Comparison of ENCODE assay signal across 1 cellular context in genomic region chr1:8200317-8201115, GRCh38.
A peak's percentile ranks its signal among the peaks of the same experiment; 100 is the strongest.
TF ChIP-seq lines count a peak whose summit lies in the region.

No MANE protein-coding gene starts in this region.

TF ChIP-seq in HepG2, 621 proteins besides CTCF, POLR2A, EP300 and RAD21 (continued from another document and continues in another):
- TF ChIP-seq, protein P1, sequence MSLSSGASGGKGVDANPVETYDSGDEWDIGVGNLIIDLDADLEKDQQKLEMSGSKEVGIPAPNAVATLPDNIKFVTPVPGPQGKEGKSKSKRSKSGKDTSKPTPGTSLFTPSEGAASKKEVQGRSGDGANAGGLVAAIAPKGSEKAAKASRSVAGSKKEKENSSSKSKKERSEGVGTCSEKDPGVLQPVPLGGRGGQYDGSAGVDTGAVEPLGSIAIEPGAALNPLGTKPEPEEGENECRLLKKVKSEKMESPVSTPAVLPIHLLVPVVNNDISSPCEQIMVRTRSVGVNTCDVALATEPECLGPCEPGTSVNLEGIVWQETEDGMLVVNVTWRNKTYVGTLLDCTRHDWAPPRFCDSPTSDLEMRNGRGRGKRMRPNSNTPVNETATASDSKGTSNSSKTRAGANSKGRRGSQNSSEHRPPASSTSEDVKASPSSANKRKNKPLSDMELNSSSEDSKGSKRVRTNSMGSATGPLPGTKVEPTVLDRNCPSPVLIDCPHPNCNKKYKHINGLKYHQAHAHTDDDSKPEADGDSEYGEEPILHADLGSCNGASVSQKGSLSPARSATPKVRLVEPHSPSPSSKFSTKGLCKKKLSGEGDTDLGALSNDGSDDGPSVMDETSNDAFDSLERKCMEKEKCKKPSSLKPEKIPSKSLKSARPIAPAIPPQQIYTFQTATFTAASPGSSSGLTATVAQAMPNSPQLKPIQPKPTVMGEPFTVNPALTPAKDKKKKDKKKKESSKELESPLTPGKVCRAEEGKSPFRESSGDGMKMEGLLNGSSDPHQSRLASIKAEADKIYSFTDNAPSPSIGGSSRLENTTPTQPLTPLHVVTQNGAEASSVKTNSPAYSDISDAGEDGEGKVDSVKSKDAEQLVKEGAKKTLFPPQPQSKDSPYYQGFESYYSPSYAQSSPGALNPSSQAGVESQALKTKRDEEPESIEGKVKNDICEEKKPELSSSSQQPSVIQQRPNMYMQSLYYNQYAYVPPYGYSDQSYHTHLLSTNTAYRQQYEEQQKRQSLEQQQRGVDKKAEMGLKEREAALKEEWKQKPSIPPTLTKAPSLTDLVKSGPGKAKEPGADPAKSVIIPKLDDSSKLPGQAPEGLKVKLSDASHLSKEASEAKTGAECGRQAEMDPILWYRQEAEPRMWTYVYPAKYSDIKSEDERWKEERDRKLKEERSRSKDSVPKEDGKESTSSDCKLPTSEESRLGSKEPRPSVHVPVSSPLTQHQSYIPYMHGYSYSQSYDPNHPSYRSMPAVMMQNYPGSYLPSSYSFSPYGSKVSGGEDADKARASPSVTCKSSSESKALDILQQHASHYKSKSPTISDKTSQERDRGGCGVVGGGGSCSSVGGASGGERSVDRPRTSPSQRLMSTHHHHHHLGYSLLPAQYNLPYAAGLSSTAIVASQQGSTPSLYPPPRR (CRISPR knock-in tag; IDR thresholded peaks at IDR 0.05; ENCODE audit: borderline replicate concordance): peak; percentile 96
- no peak for TF ChIP-seq SP1 (IDR thresholded peaks at IDR 0.05)
- TF ChIP-seq SP1 (CRISPR knock-in tag; IDR thresholded peaks at IDR 0.05): 0 out of 2 replicates have a peak, but pooled peaks have one; percentile 5
- TF ChIP-seq YEATS4 (CRISPR knock-in tag; IDR thresholded peaks at IDR 0.05; ENCODE audit: borderline replicate concordance): peak; percentile 36; the same call in 1 of the 2 replicates
- TF ChIP-seq ZFAT (CRISPR knock-in tag; conservative IDR thresholded peaks at IDR 0.05): no peak
- TF ChIP-seq, protein P2, sequence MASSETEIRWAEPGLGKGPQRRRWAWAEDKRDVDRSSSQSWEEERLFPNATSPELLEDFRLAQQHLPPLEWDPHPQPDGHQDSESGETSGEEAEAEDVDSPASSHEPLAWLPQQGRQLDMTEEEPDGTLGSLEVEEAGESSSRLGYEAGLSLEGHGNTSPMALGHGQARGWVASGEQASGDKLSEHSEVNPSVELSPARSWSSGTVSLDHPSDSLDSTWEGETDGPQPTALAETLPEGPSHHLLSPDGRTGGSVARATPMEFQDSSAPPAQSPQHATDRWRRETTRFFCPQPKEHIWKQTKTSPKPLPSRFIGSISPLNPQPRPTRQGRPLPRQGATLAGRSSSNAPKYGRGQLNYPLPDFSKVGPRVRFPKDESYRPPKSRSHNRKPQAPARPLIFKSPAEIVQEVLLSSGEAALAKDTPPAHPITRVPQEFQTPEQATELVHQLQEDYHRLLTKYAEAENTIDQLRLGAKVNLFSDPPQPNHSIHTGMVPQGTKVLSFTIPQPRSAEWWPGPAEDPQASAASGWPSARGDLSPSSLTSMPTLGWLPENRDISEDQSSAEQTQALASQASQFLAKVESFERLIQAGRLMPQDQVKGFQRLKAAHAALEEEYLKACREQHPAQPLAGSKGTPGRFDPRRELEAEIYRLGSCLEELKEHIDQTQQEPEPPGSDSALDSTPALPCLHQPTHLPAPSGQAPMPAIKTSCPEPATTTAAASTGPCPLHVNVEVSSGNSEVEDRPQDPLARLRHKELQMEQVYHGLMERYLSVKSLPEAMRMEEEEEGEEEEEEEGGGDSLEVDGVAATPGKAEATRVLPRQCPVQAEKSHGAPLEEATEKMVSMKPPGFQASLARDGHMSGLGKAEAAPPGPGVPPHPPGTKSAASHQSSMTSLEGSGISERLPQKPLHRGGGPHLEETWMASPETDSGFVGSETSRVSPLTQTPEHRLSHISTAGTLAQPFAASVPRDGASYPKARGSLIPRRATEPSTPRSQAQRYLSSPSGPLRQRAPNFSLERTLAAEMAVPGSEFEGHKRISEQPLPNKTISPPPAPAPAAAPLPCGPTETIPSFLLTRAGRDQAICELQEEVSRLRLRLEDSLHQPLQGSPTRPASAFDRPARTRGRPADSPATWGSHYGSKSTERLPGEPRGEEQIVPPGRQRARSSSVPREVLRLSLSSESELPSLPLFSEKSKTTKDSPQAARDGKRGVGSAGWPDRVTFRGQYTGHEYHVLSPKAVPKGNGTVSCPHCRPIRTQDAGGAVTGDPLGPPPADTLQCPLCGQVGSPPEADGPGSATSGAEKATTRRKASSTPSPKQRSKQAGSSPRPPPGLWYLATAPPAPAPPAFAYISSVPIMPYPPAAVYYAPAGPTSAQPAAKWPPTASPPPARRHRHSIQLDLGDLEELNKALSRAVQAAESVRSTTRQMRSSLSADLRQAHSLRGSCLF (CRISPR knock-in tag; IDR thresholded peaks at IDR 0.05; ENCODE audit: borderline replicate concordance): no peak
- peak; percentile 29; the same call in 1 of the 2 replicates for TF ChIP-seq HNF1A (IDR thresholded peaks at IDR 0.05; ENCODE audit: low read depth)
- TF ChIP-seq HNF1A (CRISPR knock-in tag; IDR thresholded peaks at IDR 0.05; ENCODE audit: borderline replicate concordance): peak; percentile 89
- TF ChIP-seq ZSCAN29 (CRISPR knock-in tag; conservative IDR thresholded peaks at IDR 0.05): peak; percentile 72; the same call in 1 of the 2 replicates
- peak; percentile 33; the same call in 1 of the 2 replicates for TF ChIP-seq ZSCAN21 (CRISPR knock-in tag; IDR thresholded peaks at IDR 0.05; ENCODE audit: borderline replicate concordance)
- peak; percentile 65; the same call in 1 of the 2 replicates for TF ChIP-seq TFE3 (CRISPR knock-in tag; IDR thresholded peaks at IDR 0.05)
- peak; percentile 98 for TF ChIP-seq ZNF746 (CRISPR knock-in tag; IDR thresholded peaks at IDR 0.05)
- no peak for TF ChIP-seq ZBTB1 (CRISPR knock-in tag; IDR thresholded peaks at IDR 0.05; ENCODE audit: borderline replicate concordance)
- TF ChIP-seq ZNF580 (CRISPR knock-in tag; IDR thresholded peaks at IDR 0.05; ENCODE audit: borderline replicate concordance, low read depth): peak; percentile 20; the same call in 1 of the 2 replicates
- TF ChIP-seq SP5 (CRISPR knock-in tag; IDR thresholded peaks at IDR 0.05; ENCODE audit: borderline replicate concordance, low read depth): peak; percentile 88
- TF ChIP-seq TBX2 (CRISPR knock-in tag; IDR thresholded peaks at IDR 0.05; ENCODE audit: borderline replicate concordance): peak; percentile 87
- peak; percentile 83; the same call in 1 of the 2 replicates for TF ChIP-seq KLF11 (CRISPR knock-in tag; IDR thresholded peaks at IDR 0.05)
- TF ChIP-seq FOXA1 (IDR thresholded peaks at IDR 0.05): peak; percentile 65
- TF ChIP-seq FOXA1 (CRISPR knock-in tag; IDR thresholded peaks at IDR 0.05): peak; percentile 98
- TF ChIP-seq ZNF792 (CRISPR knock-in tag; IDR thresholded peaks at IDR 0.05): peak; percentile 46; the same call in 1 of the 2 replicates
- peak; percentile 41; the same call in 1 of the 2 replicates for TF ChIP-seq ZNF331 (CRISPR knock-in tag; IDR thresholded peaks at IDR 0.05)
- TF ChIP-seq HOXA9 (CRISPR knock-in tag; IDR thresholded peaks at IDR 0.05; ENCODE audit: borderline replicate concordance): no peak
- no peak for TF ChIP-seq PCBP1 (IDR thresholded peaks at IDR 0.05; ENCODE audit: borderline replicate concordance, low read depth, low read length)
- TF ChIP-seq ZFP90 (CRISPR knock-in tag; IDR thresholded peaks at IDR 0.05; ENCODE audit: borderline replicate concordance): no peak
- TF ChIP-seq, protein P3, sequence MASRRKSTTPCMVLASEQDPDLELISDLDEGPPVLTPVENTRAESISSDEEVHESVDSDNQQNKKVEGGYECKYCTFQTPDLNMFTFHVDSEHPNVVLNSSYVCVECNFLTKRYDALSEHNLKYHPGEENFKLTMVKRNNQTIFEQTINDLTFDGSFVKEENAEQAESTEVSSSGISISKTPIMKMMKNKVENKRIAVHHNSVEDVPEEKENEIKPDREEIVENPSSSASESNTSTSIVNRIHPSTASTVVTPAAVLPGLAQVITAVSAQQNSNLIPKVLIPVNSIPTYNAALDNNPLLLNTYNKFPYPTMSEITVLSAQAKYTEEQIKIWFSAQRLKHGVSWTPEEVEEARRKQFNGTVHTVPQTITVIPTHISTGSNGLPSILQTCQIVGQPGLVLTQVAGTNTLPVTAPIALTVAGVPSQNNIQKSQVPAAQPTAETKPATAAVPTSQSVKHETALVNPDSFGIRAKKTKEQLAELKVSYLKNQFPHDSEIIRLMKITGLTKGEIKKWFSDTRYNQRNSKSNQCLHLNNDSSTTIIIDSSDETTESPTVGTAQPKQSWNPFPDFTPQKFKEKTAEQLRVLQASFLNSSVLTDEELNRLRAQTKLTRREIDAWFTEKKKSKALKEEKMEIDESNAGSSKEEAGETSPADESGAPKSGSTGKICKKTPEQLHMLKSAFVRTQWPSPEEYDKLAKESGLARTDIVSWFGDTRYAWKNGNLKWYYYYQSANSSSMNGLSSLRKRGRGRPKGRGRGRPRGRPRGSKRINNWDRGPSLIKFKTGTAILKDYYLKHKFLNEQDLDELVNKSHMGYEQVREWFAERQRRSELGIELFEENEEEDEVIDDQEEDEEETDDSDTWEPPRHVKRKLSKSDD (CRISPR knock-in tag; IDR thresholded peaks at IDR 0.05; ENCODE audit: low read depth): 0 out of 2 replicates have a peak, but pooled peaks have one; percentile 54
- peak; percentile 90 for TF ChIP-seq ZMYM4 (CRISPR knock-in tag; IDR thresholded peaks at IDR 0.05)
- peak; percentile 37; the same call in 1 of the 2 replicates for TF ChIP-seq ZSCAN9 (CRISPR knock-in tag; IDR thresholded peaks at IDR 0.05; ENCODE audit: borderline replicate concordance)
- peak; percentile 51; the same call in 1 of the 2 replicates for TF ChIP-seq ZNF281 (CRISPR knock-in tag; IDR thresholded peaks at IDR 0.05; ENCODE audit: borderline replicate concordance)
- TF ChIP-seq MXI1 (IDR thresholded peaks at IDR 0.05; ENCODE audit: borderline replicate concordance, low read depth, low read length): peak; percentile 55; the same call in 1 of the 3 replicates
- TF ChIP-seq, protein P4, sequence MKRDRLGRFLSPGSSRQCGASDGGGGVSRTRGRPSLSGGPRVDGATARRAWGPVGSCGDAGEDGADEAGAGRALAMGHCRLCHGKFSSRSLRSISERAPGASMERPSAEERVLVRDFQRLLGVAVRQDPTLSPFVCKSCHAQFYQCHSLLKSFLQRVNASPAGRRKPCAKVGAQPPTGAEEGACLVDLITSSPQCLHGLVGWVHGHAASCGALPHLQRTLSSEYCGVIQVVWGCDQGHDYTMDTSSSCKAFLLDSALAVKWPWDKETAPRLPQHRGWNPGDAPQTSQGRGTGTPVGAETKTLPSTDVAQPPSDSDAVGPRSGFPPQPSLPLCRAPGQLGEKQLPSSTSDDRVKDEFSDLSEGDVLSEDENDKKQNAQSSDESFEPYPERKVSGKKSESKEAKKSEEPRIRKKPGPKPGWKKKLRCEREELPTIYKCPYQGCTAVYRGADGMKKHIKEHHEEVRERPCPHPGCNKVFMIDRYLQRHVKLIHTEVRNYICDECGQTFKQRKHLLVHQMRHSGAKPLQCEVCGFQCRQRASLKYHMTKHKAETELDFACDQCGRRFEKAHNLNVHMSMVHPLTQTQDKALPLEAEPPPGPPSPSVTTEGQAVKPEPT (CRISPR knock-in tag; IDR thresholded peaks at IDR 0.05; ENCODE audit: low read depth): 0 out of 2 replicates have a peak, but pooled peaks have one; percentile 34
